In the genomic region with DNA sequence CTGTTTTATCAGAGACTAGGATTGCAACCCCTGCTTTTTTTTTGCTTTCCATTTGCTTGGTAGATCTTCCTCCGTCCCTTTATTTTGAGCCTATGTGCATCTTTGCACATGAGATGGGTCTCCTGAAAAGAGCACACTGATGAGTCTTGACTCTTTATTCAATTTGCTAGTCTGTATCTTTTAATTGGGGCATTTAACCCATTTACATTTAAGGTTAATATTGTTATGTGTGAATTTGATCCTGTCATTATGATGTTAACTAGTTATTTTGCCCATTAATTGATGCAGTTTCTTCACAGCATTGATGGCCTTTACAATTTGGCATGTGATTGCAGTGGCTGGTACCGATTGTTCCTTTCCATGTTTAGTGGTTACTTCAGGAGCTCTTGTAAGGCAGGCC, we compare ENCODE assay signal across 3 cellular contexts. TPM values are rescaled to one million over a fixed set of nuclear protein-coding genes. Genes with fewer than 3 reads are reported as not detected.
"Had no signal": no experiment of that assay in that cellular context is flagged by ENCODE, and none has a peak within 500 bp of the region (broad histone marks: within the 10 kb centered on the region; RNA-seq: fewer than 3 reads in every experiment).

No MANE protein-coding gene starts in this region.

RNA-seq across cellular contexts. Expression of gene ADGRV1, which starts 21.3 kb away (rescaled TPM):
- total RNA-seq: OCI-LY7, Right ventricle myocardium inferior, Right ventricle myocardium superior had no signal
